33 cellular contexts compared by ENCODE assay signal in the genomic region with DNA sequence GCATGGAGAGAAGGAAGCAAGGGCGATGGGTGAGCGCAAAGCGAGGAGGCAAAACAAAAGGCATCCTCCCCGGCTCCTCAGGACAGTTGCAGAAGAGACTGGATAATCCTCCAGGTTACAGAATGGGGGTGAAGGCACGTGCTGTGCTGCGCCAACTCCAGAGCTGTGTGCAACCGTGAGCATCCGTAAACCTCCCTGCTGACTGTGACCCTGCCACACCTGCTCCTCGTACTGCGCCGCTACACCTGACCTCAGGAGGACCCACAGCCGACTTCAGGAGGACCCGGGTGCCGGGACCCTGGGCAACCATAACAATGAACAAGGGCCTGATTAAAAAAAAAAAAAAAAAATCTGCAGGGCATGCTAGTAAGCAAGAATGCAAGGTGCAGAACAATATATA.
"Had no signal": no experiment of that assay in that cellular context is flagged by ENCODE, and none has a peak within 500 bp of the region (broad histone marks: within the 10 kb centered on the region; RNA-seq: fewer than 3 reads in every experiment).

No MANE protein-coding gene starts in this region.

- ATAC-seq: activated naive CD8-positive, alpha-beta T cell treated with anti-CD3 and anti-CD28 coated beads, Interleukin-2, amount 50 U/mL, for 24 hours; activated T-cell treated with anti-CD3 and anti-CD28 coated beads, Interleukin-2, amount 50 U/mL, for 4 hours; activated T-cell treated with anti-CD3 and anti-CD28 coated beads, Interleukin-2, amount 50 U/mL, for 72 hours; activated T-helper 17 cell treated with anti-CD3 and anti-CD28 coated beads, Interleukin-2, amount 50 U/mL, for 72 hours; body of pancreas had no signal

- H3K9me3 Mint-ChIP-seq: activated naive CD4-positive, alpha-beta T cell treated with anti-CD3 and anti-CD28 coated beads for 36 hours; activated naive CD4-positive, alpha-beta T cell treated with anti-CD3 and anti-CD28 coated beads, Interleukin-2, amount 50 U/mL, for 24 hours; activated naive CD8-positive, alpha-beta T cell treated with anti-CD3 and anti-CD28 coated beads for 36 hours; activated naive CD8-positive, alpha-beta T cell treated with anti-CD3 and anti-CD28 coated beads, Interleukin-2, amount 10 ng/mL, durations not matched to agents 7 days and 5 days; activated naive CD8-positive, alpha-beta T cell treated with anti-CD3 and anti-CD28 coated beads, Interleukin-2, amount 50 U/mL, for 24 hours; activated T-cell treated with anti-CD3 and anti-CD28 coated beads, Interleukin-2, amount 50 U/mL, for 24 hours; activated T-cell treated with anti-CD3 and anti-CD28 coated beads, Interleukin-2, amount 50 U/mL, for 4 hours; activated T-cell treated with anti-CD3 and anti-CD28 coated beads, Interleukin-2, amount 50 U/mL, for 72 hours; activated T-helper 1 cell treated with anti-CD3 and anti-CD28 coated beads, Interleukin-12 subunit alpha, Interleukin-12 subunit beta, Interleukin-2, Interleukin-4 antibody, amounts not matched to agents 30 ng/mL and 10 ng/mL and 1 ng/mL, durations not matched to agents 14 hours and 24 hours and 36 hours; activated T-helper 17 cell treated with anti-CD3 and anti-CD28 coated beads, Interleukin-2, amount 50 U/mL, for 72 hours; activated T-helper 2 cell treated with anti-CD3 and anti-CD28 coated beads, Interferon-gamma antibody, Interleukin-2, Interleukin-4, amounts not matched to agents 10 μg/mL and 5 μg/mL and 100 μg/mL, durations not matched to agents 14 hours and 24 hours and 36 hours; brain; central memory CD8-positive, alpha-beta T cell had no signal

- DNase-seq: activated effector memory CD4-positive, alpha-beta T cell treated with anti-CD3 and anti-CD28 coated beads, Interleukin-2, amount 50 U/mL, for 16 hours; activated effector memory CD4-positive, alpha-beta T cell treated with Interleukin-2 at 50 U/mL for 16 hours; activated gamma-delta T cell; activated gamma-delta T cell treated with Interleukin-2 at 50 U/mL for 16 hours; activated naive CD4-positive, alpha-beta T cell; activated naive CD4-positive, alpha-beta T cell treated with anti-CD3 and anti-CD28 coated beads for 36 hours; activated naive CD4-positive, alpha-beta T cell treated with anti-CD3 and anti-CD28 coated beads, Interleukin-2, amount 50 U/mL, for 16 hours; activated naive CD4-positive, alpha-beta T cell treated with Interleukin-2 at 50 U/mL for 16 hours; activated naive CD8-positive, alpha-beta T cell treated with anti-CD3 and anti-CD28 coated beads for 36 hours; activated naive CD8-positive, alpha-beta T cell treated with anti-CD3 and anti-CD28 coated beads, Interleukin-2, amount 10 ng/mL, durations not matched to agents 7 days and 5 days; activated naive CD8-positive, alpha-beta T cell treated with anti-CD3 and anti-CD28 coated beads, Interleukin-2, amount 50 U/mL, for 24 hours; activated T-cell treated with anti-CD3 and anti-CD28 coated beads for 4 hours; activated T-cell treated with anti-CD3 and anti-CD28 coated beads, Interleukin-2, amount 50 U/mL, for 24 hours; activated T-cell treated with anti-CD3 and anti-CD28 coated beads, Interleukin-2, amount 50 U/mL, for 4 hours; activated T-cell treated with anti-CD3 and anti-CD28 coated beads, Interleukin-2, amount 50 U/mL, for 48 hours; activated T-cell treated with anti-CD3 and anti-CD28 coated beads, Interleukin-2, amount 50 U/mL, for 72 hours; adrenal gland; amniotic stem cell; amygdala; anterior cingulate cortex; aorta; body of pancreas; brain microvascular endothelial cell; caudate nucleus; central memory CD4-positive, alpha-beta T cell; cerebellar nuclear complex had no signal

- H3K4me3 Mint-ChIP-seq: activated naive CD4-positive, alpha-beta T cell treated with anti-CD3 and anti-CD28 coated beads for 36 hours; activated naive CD4-positive, alpha-beta T cell treated with anti-CD3 and anti-CD28 coated beads, Interleukin-2, amount 50 U/mL, for 24 hours; activated naive CD8-positive, alpha-beta T cell; activated naive CD8-positive, alpha-beta T cell treated with anti-CD3 and anti-CD28 coated beads for 36 hours; activated naive CD8-positive, alpha-beta T cell treated with anti-CD3 and anti-CD28 coated beads, Interleukin-2, amount 10 ng/mL, durations not matched to agents 7 days and 5 days; activated naive CD8-positive, alpha-beta T cell treated with anti-CD3 and anti-CD28 coated beads, Interleukin-2, amount 50 U/mL, for 24 hours; activated T-cell treated with anti-CD3 and anti-CD28 coated beads, Interleukin-2, amount 50 U/mL, for 24 hours; activated T-cell treated with anti-CD3 and anti-CD28 coated beads, Interleukin-2, amount 50 U/mL, for 4 hours; activated T-cell treated with anti-CD3 and anti-CD28 coated beads, Interleukin-2, amount 50 U/mL, for 72 hours; activated T-helper 1 cell treated with anti-CD3 and anti-CD28 coated beads, Interleukin-12 subunit alpha, Interleukin-12 subunit beta, Interleukin-2, Interleukin-4 antibody, amounts not matched to agents 30 ng/mL and 10 ng/mL and 1 ng/mL, durations not matched to agents 14 hours and 24 hours and 36 hours; activated T-helper 17 cell treated with anti-CD3 and anti-CD28 coated beads, Interleukin-2, amount 50 U/mL, for 72 hours; brain; central memory CD8-positive, alpha-beta T cell had no signal

- H3K27me3 Mint-ChIP-seq: activated naive CD4-positive, alpha-beta T cell treated with anti-CD3 and anti-CD28 coated beads, Interleukin-2, amount 50 U/mL, for 24 hours; activated naive CD8-positive, alpha-beta T cell; activated naive CD8-positive, alpha-beta T cell treated with anti-CD3 and anti-CD28 coated beads for 36 hours; activated naive CD8-positive, alpha-beta T cell treated with anti-CD3 and anti-CD28 coated beads, Interleukin-2, amount 10 ng/mL, durations not matched to agents 7 days and 5 days; activated naive CD8-positive, alpha-beta T cell treated with anti-CD3 and anti-CD28 coated beads, Interleukin-2, amount 50 U/mL, for 24 hours; activated T-cell treated with anti-CD3 and anti-CD28 coated beads, Interleukin-2, amount 50 U/mL, for 24 hours; activated T-helper 17 cell treated with anti-CD3 and anti-CD28 coated beads, Interleukin-2, amount 50 U/mL, for 72 hours; brain; central memory CD8-positive, alpha-beta T cell had no signal

- H3K27ac Mint-ChIP-seq: activated naive CD4-positive, alpha-beta T cell treated with anti-CD3 and anti-CD28 coated beads for 36 hours; activated naive CD4-positive, alpha-beta T cell treated with anti-CD3 and anti-CD28 coated beads, Interleukin-2, amount 50 U/mL, for 24 hours; activated naive CD8-positive, alpha-beta T cell; activated naive CD8-positive, alpha-beta T cell treated with anti-CD3 and anti-CD28 coated beads for 36 hours; activated naive CD8-positive, alpha-beta T cell treated with anti-CD3 and anti-CD28 coated beads, Interleukin-2, amount 10 ng/mL, durations not matched to agents 7 days and 5 days; activated naive CD8-positive, alpha-beta T cell treated with anti-CD3 and anti-CD28 coated beads, Interleukin-2, amount 50 U/mL, for 24 hours; activated T-cell treated with anti-CD3 and anti-CD28 coated beads, Interleukin-2, amount 50 U/mL, for 24 hours; activated T-cell treated with anti-CD3 and anti-CD28 coated beads, Interleukin-2, amount 50 U/mL, for 72 hours; activated T-helper 1 cell treated with anti-CD3 and anti-CD28 coated beads, Interleukin-12 subunit alpha, Interleukin-12 subunit beta, Interleukin-2, Interleukin-4 antibody, amounts not matched to agents 30 ng/mL and 10 ng/mL and 1 ng/mL, durations not matched to agents 14 hours and 24 hours and 36 hours; activated T-helper 17 cell treated with anti-CD3 and anti-CD28 coated beads, Interleukin-2, amount 50 U/mL, for 72 hours; activated T-helper 2 cell treated with anti-CD3 and anti-CD28 coated beads, Interferon-gamma antibody, Interleukin-2, Interleukin-4, amounts not matched to agents 10 μg/mL and 5 μg/mL and 100 μg/mL, durations not matched to agents 14 hours and 24 hours and 36 hours; brain had no signal

- H3K4me1 Mint-ChIP-seq: activated naive CD4-positive, alpha-beta T cell treated with anti-CD3 and anti-CD28 coated beads, Interleukin-2, amount 50 U/mL, for 24 hours; activated naive CD8-positive, alpha-beta T cell treated with anti-CD3 and anti-CD28 coated beads for 36 hours; activated naive CD8-positive, alpha-beta T cell treated with anti-CD3 and anti-CD28 coated beads, Interleukin-2, amount 10 ng/mL, durations not matched to agents 7 days and 5 days; activated naive CD8-positive, alpha-beta T cell treated with anti-CD3 and anti-CD28 coated beads, Interleukin-2, amount 50 U/mL, for 24 hours; activated T-helper 17 cell treated with anti-CD3 and anti-CD28 coated beads, Interleukin-2, amount 50 U/mL, for 72 hours had no signal

- H3K36me3 Mint-ChIP-seq: activated naive CD8-positive, alpha-beta T cell had no signal
